Comparison of ENCODE assay signal across 1 cellular context in the genomic region with DNA sequence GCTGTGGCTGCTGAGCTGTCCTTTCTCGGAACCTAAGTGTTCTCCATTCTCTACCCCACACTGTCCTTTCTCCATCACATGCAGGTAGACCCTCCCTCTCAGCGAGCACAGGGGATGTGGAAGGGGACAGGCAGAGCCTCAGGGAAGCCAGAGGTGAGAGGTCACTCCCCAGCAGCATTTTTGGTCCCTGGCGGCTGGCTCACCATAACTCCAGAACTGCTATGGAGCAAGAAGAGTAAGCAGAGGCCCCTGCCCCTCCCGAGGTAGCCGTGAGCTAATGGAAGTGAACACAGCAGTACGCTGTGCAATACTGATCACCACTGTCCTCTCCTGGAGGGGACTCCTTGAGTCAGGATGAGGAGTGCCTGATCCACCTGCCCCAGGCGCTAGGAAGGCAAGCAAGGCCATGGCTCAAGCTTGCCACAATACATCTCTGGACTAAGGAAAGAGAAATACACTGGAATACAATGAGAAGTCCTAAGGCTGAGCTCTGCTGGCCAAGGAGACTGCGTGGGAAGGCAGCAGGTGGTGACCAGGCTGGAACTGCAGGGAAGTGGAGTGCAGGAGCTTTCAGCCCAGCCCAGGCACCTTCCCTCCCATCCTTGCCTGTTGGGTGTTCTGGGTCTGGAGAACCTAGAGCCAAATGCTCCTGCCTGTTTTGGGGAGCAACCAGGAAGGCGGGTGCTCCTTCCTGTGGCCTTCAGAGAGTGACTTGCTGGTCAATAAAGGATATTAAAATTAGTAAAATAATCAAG.
TF ChIP-seq lines count a peak whose summit lies in the region.

No MANE protein-coding gene starts in this region.

TF ChIP-seq in H1, 55 proteins besides CTCF, POLR2A, EP300 and RAD21:
- TF ChIP-seq, protein P1, sequence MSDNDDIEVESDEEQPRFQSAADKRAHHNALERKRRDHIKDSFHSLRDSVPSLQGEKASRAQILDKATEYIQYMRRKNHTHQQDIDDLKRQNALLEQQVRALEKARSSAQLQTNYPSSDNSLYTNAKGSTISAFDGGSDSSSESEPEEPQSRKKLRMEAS (IDR thresholded peaks at IDR 0.05), result no peak
- no peak for TF ChIP-seq HDAC2 (IDR thresholded peaks at IDR 0.05; ENCODE audit: borderline replicate concordance in 1 of 2, low read depth in 2 of 2, low read length in 2 of 2)
- TF ChIP-seq TBP (IDR thresholded peaks at IDR 0.05; ENCODE audit: low read depth, low read length), result no peak
- TF ChIP-seq TAF1 (IDR thresholded peaks at IDR 0.05; ENCODE audit: low read depth, low read length), result no peak
- no peak for TF ChIP-seq CHD2 (IDR thresholded peaks at IDR 0.05; ENCODE audit: low read length)
- no peak for TF ChIP-seq FOSL1 (IDR thresholded peaks at IDR 0.05; ENCODE audit: insufficient read depth, low read depth, low read length)
- no peak for TF ChIP-seq SIN3A (conservative IDR thresholded peaks at IDR 0.05 in 1 of 2, IDR thresholded peaks at IDR 0.05 in 1 of 2; ENCODE audit: low read depth in 1 of 2, low read length in 2 of 2)
- TF ChIP-seq POLR2AphosphoS5 (IDR thresholded peaks at IDR 0.05; ENCODE audit: low read depth, low read length), result no peak
- TF ChIP-seq CBX5 (IDR thresholded peaks at IDR 0.05; ENCODE audit: low read depth, low read length), result no peak
